In genomic region chr22:46133588-46133855, GRCh38 we compare ENCODE assay signal across 23 cellular contexts. TPM values are rescaled to one million over a fixed set of nuclear protein-coding genes. Genes with fewer than 3 reads are reported as not detected.
DNase-seq lines count a peak whose midpoint lies in the region; ATAC-seq, FAIRE-seq and TF ChIP-seq lines count a peak whose summit lies in the region.
"Had no signal": no experiment of that assay in that cellular context is flagged by ENCODE, and none has a peak within 500 bp of the region (broad histone marks: within the 10 kb centered on the region; RNA-seq: fewer than 3 reads in every experiment).

No MANE protein-coding gene starts in this region.

- H3K27ac Mint-ChIP-seq in progenitor cell of endocrine pancreas: no peak overlapping the region
- H3K27ac Mint-ChIP-seq: B cell; CD4-positive, CD25-positive, alpha-beta regulatory T cell; CD8-positive, alpha-beta T cell had no signal

- no CpG with 5 or more reads among the region's 4 CpGs for WGBS in right lobe of liver (ENCODE audit: insufficient coverage, low coverage, low lambda C conversion rate, missing lambda C conversion rate)

- no peaks in the 10 kb centered on the region for H3K4me1 Mint-ChIP-seq in progenitor cell of endocrine pancreas (ENCODE audit: low read depth)

- peaks cover 0 to 15% of the 10 kb centered on the region in 2 donors for H3K4me1 ChIP-seq in right atrium auricular region
- H3K4me1 ChIP-seq in kidney (ENCODE audit: control insufficient read depth in 1 of 2, insufficient read depth in 1 of 2, low read depth in 1 of 2, low read length in 2 of 2): peaks cover 3 to 30% of the 10 kb centered on the region in 2 donors
- H3K4me1 ChIP-seq in right lobe of liver: peaks cover 0 to 72% (median 29%) of the 10 kb centered on the region in 4 donors
- H3K4me1 ChIP-seq: Caco-2 had no signal

- H3K36me3 ChIP-seq in right atrium auricular region: no peaks in the 10 kb centered on the region
- no peaks in the 10 kb centered on the region for H3K36me3 ChIP-seq in kidney (ENCODE audit: control insufficient read depth in 1 of 2, insufficient read depth in 2 of 2, low read length in 2 of 2)
- peaks cover 0 to 7% (median 0%) of the 10 kb centered on the region in 4 donors for H3K36me3 ChIP-seq in right lobe of liver
- H3K36me3 ChIP-seq: BLaER1 had no signal

- no peaks in the 10 kb centered on the region for H3K27me3 ChIP-seq in right atrium auricular region
- no peaks in the 10 kb centered on the region for H3K27me3 ChIP-seq in right lobe of liver
- H3K27me3 ChIP-seq: BLaER1 had no signal

- TF ChIP-seq CTCF in right atrium auricular region (IDR thresholded peaks at IDR 0.05) (no peak), kidney (IDR thresholded peaks at IDR 0.05; ENCODE audit: borderline replicate concordance, extremely low read depth, insufficient read depth) (no peak), right lobe of liver (IDR thresholded peaks at IDR 0.05) (no peak), progenitor cell of endocrine pancreas (IDR thresholded peaks at IDR 0.05; ENCODE audit: unreplicated experiment) (no peak)

- peak; percentile 8 for DNase-seq in Right ventricle myocardium superior
- no peak for DNase-seq in right atrium auricular region (ENCODE audit: low spot score)
- DNase-seq in kidney: peak; percentile 64
- DNase-seq in right lobe of liver: no peak
- DNase-seq in progenitor cell of endocrine pancreas (ENCODE audit: low spot score, unreplicated experiment): no peak
- no peak for DNase-seq in mesenteric fat pad (ENCODE audit: low spot score)
- DNase-seq: Caco-2; CD4-positive, CD25-positive, alpha-beta regulatory T cell; DMS153; DND-41; GDM1; GM23248; H7; HCEC 1CT had no signal

- H3K4me3 ChIP-seq in right atrium auricular region (no peak overlapping the region), kidney (ENCODE audit: low read length in 2 of 2) (no peak overlapping the region), right lobe of liver (peak overlapping the region in 2 of 3 donors; percentile 49 to 63)
- H3K4me3 ChIP-seq: BLaER1, GM12878, GM23248 had no signal

- ATAC-seq in Right ventricle myocardium superior (ENCODE audit: poor library complexity): no peak
- no peak for ATAC-seq in right lobe of liver
- ATAC-seq: CD8-positive, alpha-beta T cell; GM12878 had no signal

- no peak for TF ChIP-seq POLR2A in right lobe of liver (IDR thresholded peaks at IDR 0.05)

- no peak for FAIRE-seq in kidney (lab: Jason Lieb, UNC)
- FAIRE-seq: A204.1, GM12878, GM19239, H1 had no signal

- no peaks in the 10 kb centered on the region for H3K27me3 Mint-ChIP-seq in progenitor cell of endocrine pancreas
- H3K27me3 Mint-ChIP-seq: B cell; CD4-positive, CD25-positive, alpha-beta regulatory T cell had no signal

- H3K9ac ChIP-seq in kidney (ENCODE audit: low read length in 2 of 2): no peak overlapping the region
- H3K9ac ChIP-seq: BLaER1, GM23248 had no signal

- intact Hi-C loops in Right ventricle myocardium superior (cut with DNase I) (no loop called here), kidney (cut with DNase I) (no loop called here), right lobe of liver (cut with DNase I) (no loop called here)

- no peak overlapping the region for H3K4me3 Mint-ChIP-seq in progenitor cell of endocrine pancreas (ENCODE audit: low read depth)
- H3K4me3 Mint-ChIP-seq: B cell; CD4-positive, CD25-positive, alpha-beta regulatory T cell; CD8-positive, alpha-beta T cell had no signal

- no peaks in the 10 kb centered on the region for H3K9me3 Mint-ChIP-seq in progenitor cell of endocrine pancreas (ENCODE audit: low read depth)
- H3K9me3 Mint-ChIP-seq: CD4-positive, CD25-positive, alpha-beta regulatory T cell; CD8-positive, alpha-beta T cell had no signal

- H3K36me3 Mint-ChIP-seq in progenitor cell of endocrine pancreas (ENCODE audit: insufficient read depth): no peaks in the 10 kb centered on the region
- H3K36me3 Mint-ChIP-seq: CD4-positive, CD25-positive, alpha-beta regulatory T cell; CD8-positive, alpha-beta T cell had no signal

- H3K9me3 ChIP-seq in right atrium auricular region: no peaks in the 10 kb centered on the region
- H3K9me3 ChIP-seq in kidney (ENCODE audit: control insufficient read depth in 1 of 2, low read length in 2 of 2): no peaks in the 10 kb centered on the region
- H3K9me3 ChIP-seq in right lobe of liver: no peaks in the 10 kb centered on the region
- H3K9me3 ChIP-seq: BLaER1, Caco-2 had no signal

- H3K27ac ChIP-seq in right atrium auricular region (no peak overlapping the region), kidney (ENCODE audit: low read depth in 2 of 2, low read length in 2 of 2) (no peak overlapping the region), right lobe of liver (peak overlapping the region; percentile 72 to 89 (median 80))
- H3K27ac ChIP-seq: 22Rv1, BLaER1, C4-2B, GM23248 had no signal

RNA-seq across cellular contexts. Expression of gene PPARA, which starts 16.8 kb away (rescaled TPM):
- total RNA-seq in Right ventricle myocardium superior: 66.1 TPM
- 10 to 100 TPM; 48.4 to 67.1 TPM for total RNA-seq in right atrium auricular region
- 36.8 TPM for total RNA-seq in kidney
- 15.8 TPM for polyA plus RNA-seq in kidney (ENCODE audit: insufficient read depth, low read depth, low replicate concordance)
- 100 to 1,000 TPM in 3 of 6 experiments, 10 to 100 TPM in 3; 64.4 to 152 (median 95.1) TPM for total RNA-seq in right lobe of liver
- total RNA-seq in progenitor cell of endocrine pancreas: 33.5 and 33.6 TPM in 2 replicates
- 37.6 TPM for total RNA-seq in mesenteric fat pad

Comparison
In these comparisons a context has a peak if more than half of its experiments do, and no peak if none do; other contexts are left out.
1. DNase-seq: peak in Right ventricle myocardium superior (single experiment) and kidney (single experiment); none in right atrium auricular region (single experiment), right lobe of liver (0 of 3), progenitor cell of endocrine pancreas (single experiment) and mesenteric fat pad (single experiment).
2. H3K27ac ChIP-seq: peak in right lobe of liver (3 of 3); none in right atrium auricular region (0 of 2) and kidney (0 of 2).
3. H3K4me3 ChIP-seq: peak in right lobe of liver (2 of 3); none in right atrium auricular region (0 of 2) and kidney (0 of 2).